Comparison of ENCODE assay signal across 1 cellular context in the genomic region with DNA sequence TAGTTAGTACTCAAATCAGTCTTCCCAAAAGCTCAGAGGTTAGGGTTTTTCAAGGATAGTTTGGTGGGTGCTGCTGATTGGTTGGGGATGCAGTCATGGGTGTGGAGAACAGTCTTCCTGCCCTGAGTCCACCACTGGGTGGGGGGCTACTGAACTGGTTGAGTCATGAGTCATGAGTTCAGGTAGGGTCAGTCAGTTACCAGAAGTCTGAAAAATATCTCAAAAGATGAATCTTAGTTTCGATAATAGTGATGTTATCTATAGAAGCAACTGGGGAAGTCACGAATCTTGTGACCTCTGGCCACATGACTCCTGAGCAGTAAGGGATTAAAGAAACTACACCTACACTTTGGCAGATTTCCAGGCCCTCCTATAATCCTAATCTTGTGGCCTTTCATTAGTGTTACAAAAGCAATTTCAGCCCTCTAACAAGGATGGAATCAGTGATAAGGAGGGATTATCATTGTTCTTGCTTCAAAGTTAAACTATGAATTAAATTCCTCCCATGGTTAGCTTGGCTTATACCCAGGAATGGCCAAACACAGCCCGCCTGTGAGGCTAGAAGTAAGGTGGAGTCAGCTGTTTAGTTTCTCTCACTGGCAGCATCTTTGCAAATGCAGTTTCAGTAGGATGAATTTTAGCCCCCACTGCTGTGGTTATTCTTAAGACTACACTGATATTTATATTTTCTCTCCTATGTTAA.
TF ChIP-seq lines count a peak whose summit lies in the region.

No MANE protein-coding gene starts in this region.

TF ChIP-seq in GM12878, 131 proteins besides CTCF, POLR2A, EP300 and RAD21 (continued from another document):
- no peak for TF ChIP-seq RCOR1 (conservative IDR thresholded peaks at IDR 0.05; ENCODE audit: low read depth, low read length)
- no peak for TF ChIP-seq NR2C1 (IDR thresholded peaks at IDR 0.05)
- TF ChIP-seq RAD51 (IDR thresholded peaks at IDR 0.05) = peak; percentile 90
- TF ChIP-seq EGR1 (IDR thresholded peaks at IDR 0.05; ENCODE audit: borderline replicate concordance in 1 of 2, low read depth in 2 of 2, low read length in 2 of 2) = no peak
- TF ChIP-seq, protein P1, sequence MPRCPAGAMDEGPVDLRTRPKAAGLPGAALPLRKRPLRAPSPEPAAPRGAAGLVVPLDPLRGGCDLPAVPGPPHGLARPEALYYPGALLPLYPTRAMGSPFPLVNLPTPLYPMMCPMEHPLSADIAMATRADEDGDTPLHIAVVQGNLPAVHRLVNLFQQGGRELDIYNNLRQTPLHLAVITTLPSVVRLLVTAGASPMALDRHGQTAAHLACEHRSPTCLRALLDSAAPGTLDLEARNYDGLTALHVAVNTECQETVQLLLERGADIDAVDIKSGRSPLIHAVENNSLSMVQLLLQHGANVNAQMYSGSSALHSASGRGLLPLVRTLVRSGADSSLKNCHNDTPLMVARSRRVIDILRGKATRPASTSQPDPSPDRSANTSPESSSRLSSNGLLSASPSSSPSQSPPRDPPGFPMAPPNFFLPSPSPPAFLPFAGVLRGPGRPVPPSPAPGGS (IDR thresholded peaks at IDR 0.05; ENCODE audit: borderline replicate concordance, insufficient read depth, low read depth, low read length, poor library complexity, severe bottlenecking) = no peak
- TF ChIP-seq, protein P2, sequence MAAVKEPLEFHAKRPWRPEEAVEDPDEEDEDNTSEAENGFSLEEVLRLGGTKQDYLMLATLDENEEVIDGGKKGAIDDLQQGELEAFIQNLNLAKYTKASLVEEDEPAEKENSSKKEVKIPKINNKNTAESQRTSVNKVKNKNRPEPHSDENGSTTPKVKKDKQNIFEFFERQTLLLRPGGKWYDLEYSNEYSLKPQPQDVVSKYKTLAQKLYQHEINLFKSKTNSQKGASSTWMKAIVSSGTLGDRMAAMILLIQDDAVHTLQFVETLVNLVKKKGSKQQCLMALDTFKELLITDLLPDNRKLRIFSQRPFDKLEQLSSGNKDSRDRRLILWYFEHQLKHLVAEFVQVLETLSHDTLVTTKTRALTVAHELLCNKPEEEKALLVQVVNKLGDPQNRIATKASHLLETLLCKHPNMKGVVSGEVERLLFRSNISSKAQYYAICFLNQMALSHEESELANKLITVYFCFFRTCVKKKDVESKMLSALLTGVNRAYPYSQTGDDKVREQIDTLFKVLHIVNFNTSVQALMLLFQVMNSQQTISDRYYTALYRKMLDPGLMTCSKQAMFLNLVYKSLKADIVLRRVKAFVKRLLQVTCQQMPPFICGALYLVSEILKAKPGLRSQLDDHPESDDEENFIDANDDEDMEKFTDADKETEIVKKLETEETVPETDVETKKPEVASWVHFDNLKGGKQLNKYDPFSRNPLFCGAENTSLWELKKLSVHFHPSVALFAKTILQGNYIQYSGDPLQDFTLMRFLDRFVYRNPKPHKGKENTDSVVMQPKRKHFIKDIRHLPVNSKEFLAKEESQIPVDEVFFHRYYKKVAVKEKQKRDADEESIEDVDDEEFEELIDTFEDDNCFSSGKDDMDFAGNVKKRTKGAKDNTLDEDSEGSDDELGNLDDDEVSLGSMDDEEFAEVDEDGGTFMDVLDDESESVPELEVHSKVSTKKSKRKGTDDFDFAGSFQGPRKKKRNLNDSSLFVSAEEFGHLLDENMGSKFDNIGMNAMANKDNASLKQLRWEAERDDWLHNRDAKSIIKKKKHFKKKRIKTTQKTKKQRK (IDR thresholded peaks at IDR 0.05; ENCODE audit: low read depth, low read length) = no peak
- peak in 1 of 2 experiments; percentile 47; a peak in 1 of 4 replicates for TF ChIP-seq IKZF2 (IDR thresholded peaks at IDR 0.05)
- 0 out of 2 replicates have a peak, but pooled peaks have one; percentile 11 for TF ChIP-seq IRF4 (IDR thresholded peaks at IDR 0.05; ENCODE audit: low read depth, low read length)
- TF ChIP-seq IKZF1 (conservative IDR thresholded peaks at IDR 0.05) = peak; percentile 48
- peak; percentile 35; the same call in 1 of the 2 replicates for TF ChIP-seq NFIC (IDR thresholded peaks at IDR 0.05; ENCODE audit: low read depth, low read length)
- no peak for TF ChIP-seq WRNIP1 (IDR thresholded peaks at IDR 0.05; ENCODE audit: borderline replicate concordance, low read depth, low read length)
- TF ChIP-seq ZZZ3 (IDR thresholded peaks at IDR 0.05; ENCODE audit: control insufficient read depth, insufficient read length, low read depth) = no peak
- TF ChIP-seq, protein P3, sequence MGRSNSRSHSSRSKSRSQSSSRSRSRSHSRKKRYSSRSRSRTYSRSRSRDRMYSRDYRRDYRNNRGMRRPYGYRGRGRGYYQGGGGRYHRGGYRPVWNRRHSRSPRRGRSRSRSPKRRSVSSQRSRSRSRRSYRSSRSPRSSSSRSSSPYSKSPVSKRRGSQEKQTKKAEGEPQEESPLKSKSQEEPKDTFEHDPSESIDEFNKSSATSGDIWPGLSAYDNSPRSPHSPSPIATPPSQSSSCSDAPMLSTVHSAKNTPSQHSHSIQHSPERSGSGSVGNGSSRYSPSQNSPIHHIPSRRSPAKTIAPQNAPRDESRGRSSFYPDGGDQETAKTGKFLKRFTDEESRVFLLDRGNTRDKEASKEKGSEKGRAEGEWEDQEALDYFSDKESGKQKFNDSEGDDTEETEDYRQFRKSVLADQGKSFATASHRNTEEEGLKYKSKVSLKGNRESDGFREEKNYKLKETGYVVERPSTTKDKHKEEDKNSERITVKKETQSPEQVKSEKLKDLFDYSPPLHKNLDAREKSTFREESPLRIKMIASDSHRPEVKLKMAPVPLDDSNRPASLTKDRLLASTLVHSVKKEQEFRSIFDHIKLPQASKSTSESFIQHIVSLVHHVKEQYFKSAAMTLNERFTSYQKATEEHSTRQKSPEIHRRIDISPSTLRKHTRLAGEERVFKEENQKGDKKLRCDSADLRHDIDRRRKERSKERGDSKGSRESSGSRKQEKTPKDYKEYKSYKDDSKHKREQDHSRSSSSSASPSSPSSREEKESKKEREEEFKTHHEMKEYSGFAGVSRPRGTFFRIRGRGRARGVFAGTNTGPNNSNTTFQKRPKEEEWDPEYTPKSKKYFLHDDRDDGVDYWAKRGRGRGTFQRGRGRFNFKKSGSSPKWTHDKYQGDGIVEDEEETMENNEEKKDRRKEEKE (IDR thresholded peaks at IDR 0.05) = no peak
- TF ChIP-seq JUND (IDR thresholded peaks at IDR 0.05; ENCODE audit: low read depth, low read length) = no peak
- no peak for TF ChIP-seq DPF2 (IDR thresholded peaks at IDR 0.05)
- TF ChIP-seq SUPT20H (IDR thresholded peaks at IDR 0.05; ENCODE audit: borderline replicate concordance, control insufficient read depth, low read depth, low read length) = no peak
- no peak for TF ChIP-seq KLF5 (IDR thresholded peaks at IDR 0.05; ENCODE audit: partially characterized antibody)
- peak; percentile 86 for TF ChIP-seq NR2F1 (conservative IDR thresholded peaks at IDR 0.05)
- peak; percentile 79 for TF ChIP-seq SMAD1 (IDR thresholded peaks at IDR 0.05; ENCODE audit: low read depth, partially characterized antibody)
- TF ChIP-seq PAX8 (IDR thresholded peaks at IDR 0.05) = no peak
- TF ChIP-seq, protein P4, sequence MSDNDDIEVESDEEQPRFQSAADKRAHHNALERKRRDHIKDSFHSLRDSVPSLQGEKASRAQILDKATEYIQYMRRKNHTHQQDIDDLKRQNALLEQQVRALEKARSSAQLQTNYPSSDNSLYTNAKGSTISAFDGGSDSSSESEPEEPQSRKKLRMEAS (IDR thresholded peaks at IDR 0.05; ENCODE audit: low read depth, low read length) = no peak
- TF ChIP-seq MEF2A (IDR thresholded peaks at IDR 0.05; ENCODE audit: insufficient read depth, low read depth, low read length) = 0 out of 2 replicates have a peak, but pooled peaks have one; percentile 11
- TF ChIP-seq, protein P5, sequence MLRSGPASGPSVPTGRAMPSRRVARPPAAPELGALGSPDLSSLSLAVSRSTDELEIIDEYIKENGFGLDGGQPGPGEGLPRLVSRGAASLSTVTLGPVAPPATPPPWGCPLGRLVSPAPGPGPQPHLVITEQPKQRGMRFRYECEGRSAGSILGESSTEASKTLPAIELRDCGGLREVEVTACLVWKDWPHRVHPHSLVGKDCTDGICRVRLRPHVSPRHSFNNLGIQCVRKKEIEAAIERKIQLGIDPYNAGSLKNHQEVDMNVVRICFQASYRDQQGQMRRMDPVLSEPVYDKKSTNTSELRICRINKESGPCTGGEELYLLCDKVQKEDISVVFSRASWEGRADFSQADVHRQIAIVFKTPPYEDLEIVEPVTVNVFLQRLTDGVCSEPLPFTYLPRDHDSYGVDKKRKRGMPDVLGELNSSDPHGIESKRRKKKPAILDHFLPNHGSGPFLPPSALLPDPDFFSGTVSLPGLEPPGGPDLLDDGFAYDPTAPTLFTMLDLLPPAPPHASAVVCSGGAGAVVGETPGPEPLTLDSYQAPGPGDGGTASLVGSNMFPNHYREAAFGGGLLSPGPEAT (IDR thresholded peaks at IDR 0.05; ENCODE audit: low read depth) = peak; percentile 46
- TF ChIP-seq ATF7 (IDR thresholded peaks at IDR 0.05; ENCODE audit: low read depth) = peak; percentile 74; the same call in 1 of the 2 replicates
- 0 out of 2 replicates have a peak, but pooled peaks have one; percentile 36 for TF ChIP-seq FOXM1 (IDR thresholded peaks at IDR 0.05; ENCODE audit: low read depth, low read length)
- no peak for TF ChIP-seq SMARCA5 (IDR thresholded peaks at IDR 0.05)
- TF ChIP-seq, protein P6, sequence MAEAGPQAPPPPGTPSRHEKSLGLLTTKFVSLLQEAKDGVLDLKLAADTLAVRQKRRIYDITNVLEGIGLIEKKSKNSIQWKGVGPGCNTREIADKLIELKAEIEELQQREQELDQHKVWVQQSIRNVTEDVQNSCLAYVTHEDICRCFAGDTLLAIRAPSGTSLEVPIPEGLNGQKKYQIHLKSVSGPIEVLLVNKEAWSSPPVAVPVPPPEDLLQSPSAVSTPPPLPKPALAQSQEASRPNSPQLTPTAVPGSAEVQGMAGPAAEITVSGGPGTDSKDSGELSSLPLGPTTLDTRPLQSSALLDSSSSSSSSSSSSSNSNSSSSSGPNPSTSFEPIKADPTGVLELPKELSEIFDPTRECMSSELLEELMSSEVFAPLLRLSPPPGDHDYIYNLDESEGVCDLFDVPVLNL (IDR thresholded peaks at IDR 0.05; ENCODE audit: low read depth, low read length) = no peak
- TF ChIP-seq PAX5 (IDR thresholded peaks at IDR 0.05; ENCODE audit: borderline replicate concordance, low read depth, low read length) = no peak
- TF ChIP-seq, protein P7, sequence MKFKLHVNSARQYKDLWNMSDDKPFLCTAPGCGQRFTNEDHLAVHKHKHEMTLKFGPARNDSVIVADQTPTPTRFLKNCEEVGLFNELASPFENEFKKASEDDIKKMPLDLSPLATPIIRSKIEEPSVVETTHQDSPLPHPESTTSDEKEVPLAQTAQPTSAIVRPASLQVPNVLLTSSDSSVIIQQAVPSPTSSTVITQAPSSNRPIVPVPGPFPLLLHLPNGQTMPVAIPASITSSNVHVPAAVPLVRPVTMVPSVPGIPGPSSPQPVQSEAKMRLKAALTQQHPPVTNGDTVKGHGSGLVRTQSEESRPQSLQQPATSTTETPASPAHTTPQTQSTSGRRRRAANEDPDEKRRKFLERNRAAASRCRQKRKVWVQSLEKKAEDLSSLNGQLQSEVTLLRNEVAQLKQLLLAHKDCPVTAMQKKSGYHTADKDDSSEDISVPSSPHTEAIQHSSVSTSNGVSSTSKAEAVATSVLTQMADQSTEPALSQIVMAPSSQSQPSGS (IDR thresholded peaks at IDR 0.05; ENCODE audit: low read length) = peak; percentile 66; the same call in 1 of the 2 replicates
- TF ChIP-seq, protein P8, sequence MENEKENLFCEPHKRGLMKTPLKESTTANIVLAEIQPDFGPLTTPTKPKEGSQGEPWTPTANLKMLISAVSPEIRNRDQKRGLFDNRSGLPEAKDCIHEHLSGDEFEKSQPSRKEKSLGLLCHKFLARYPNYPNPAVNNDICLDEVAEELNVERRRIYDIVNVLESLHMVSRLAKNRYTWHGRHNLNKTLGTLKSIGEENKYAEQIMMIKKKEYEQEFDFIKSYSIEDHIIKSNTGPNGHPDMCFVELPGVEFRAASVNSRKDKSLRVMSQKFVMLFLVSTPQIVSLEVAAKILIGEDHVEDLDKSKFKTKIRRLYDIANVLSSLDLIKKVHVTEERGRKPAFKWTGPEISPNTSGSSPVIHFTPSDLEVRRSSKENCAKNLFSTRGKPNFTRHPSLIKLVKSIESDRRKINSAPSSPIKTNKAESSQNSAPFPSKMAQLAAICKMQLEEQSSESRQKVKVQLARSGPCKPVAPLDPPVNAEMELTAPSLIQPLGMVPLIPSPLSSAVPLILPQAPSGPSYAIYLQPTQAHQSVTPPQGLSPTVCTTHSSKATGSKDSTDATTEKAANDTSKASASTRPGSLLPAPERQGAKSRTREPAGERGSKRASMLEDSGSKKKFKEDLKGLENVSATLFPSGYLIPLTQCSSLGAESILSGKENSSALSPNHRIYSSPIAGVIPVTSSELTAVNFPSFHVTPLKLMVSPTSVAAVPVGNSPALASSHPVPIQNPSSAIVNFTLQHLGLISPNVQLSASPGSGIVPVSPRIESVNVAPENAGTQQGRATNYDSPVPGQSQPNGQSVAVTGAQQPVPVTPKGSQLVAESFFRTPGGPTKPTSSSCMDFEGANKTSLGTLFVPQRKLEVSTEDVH (IDR thresholded peaks at IDR 0.05; ENCODE audit: low read depth, partially characterized antibody) = no peak
- TF ChIP-seq GATAD2B (conservative IDR thresholded peaks at IDR 0.05; ENCODE audit: low read depth) = no peak
- TF ChIP-seq MTA3 (IDR thresholded peaks at IDR 0.05; ENCODE audit: borderline replicate concordance, low read length) = no peak
- TF ChIP-seq MTA2 (IDR thresholded peaks at IDR 0.05; ENCODE audit: low read depth) = peak; percentile 40; the same call in 1 of the 2 replicates
- no peak for TF ChIP-seq TAF1 (IDR thresholded peaks at IDR 0.05; ENCODE audit: borderline replicate concordance, low read depth, low read length)
- TF ChIP-seq CREB1 (IDR thresholded peaks at IDR 0.05; ENCODE audit: low read depth) = 0 out of 2 replicates have a peak, but pooled peaks have one; percentile 24
- TF ChIP-seq HDGF (IDR thresholded peaks at IDR 0.05) = no peak
- TF ChIP-seq, protein P9, sequence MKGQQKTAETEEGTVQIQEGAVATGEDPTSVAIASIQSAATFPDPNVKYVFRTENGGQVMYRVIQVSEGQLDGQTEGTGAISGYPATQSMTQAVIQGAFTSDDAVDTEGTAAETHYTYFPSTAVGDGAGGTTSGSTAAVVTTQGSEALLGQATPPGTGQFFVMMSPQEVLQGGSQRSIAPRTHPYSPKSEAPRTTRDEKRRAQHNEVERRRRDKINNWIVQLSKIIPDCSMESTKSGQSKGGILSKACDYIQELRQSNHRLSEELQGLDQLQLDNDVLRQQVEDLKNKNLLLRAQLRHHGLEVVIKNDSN (IDR thresholded peaks at IDR 0.05; ENCODE audit: borderline replicate concordance, extremely low read length, insufficient read depth, low read depth, low read length) = no peak
- TF ChIP-seq TARDBP (IDR thresholded peaks at IDR 0.05; ENCODE audit: borderline replicate concordance) = no peak
- TF ChIP-seq SIX5 (IDR thresholded peaks at IDR 0.05; ENCODE audit: low read depth, low read length, severe bottlenecking) = no peak
- TF ChIP-seq, protein P10, sequence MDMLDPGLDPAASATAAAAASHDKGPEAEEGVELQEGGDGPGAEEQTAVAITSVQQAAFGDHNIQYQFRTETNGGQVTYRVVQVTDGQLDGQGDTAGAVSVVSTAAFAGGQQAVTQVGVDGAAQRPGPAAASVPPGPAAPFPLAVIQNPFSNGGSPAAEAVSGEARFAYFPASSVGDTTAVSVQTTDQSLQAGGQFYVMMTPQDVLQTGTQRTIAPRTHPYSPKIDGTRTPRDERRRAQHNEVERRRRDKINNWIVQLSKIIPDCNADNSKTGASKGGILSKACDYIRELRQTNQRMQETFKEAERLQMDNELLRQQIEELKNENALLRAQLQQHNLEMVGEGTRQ (IDR thresholded peaks at IDR 0.05; ENCODE audit: borderline replicate concordance, low read depth, low read length) = no peak; the same call in 1 of the 2 replicates
- no peak for TF ChIP-seq TCF3 (IDR thresholded peaks at IDR 0.05; ENCODE audit: borderline replicate concordance, insufficient read depth, low read depth, low read length)
